ENCODE assay signal across 8 cellular contexts in the genomic region with DNA sequence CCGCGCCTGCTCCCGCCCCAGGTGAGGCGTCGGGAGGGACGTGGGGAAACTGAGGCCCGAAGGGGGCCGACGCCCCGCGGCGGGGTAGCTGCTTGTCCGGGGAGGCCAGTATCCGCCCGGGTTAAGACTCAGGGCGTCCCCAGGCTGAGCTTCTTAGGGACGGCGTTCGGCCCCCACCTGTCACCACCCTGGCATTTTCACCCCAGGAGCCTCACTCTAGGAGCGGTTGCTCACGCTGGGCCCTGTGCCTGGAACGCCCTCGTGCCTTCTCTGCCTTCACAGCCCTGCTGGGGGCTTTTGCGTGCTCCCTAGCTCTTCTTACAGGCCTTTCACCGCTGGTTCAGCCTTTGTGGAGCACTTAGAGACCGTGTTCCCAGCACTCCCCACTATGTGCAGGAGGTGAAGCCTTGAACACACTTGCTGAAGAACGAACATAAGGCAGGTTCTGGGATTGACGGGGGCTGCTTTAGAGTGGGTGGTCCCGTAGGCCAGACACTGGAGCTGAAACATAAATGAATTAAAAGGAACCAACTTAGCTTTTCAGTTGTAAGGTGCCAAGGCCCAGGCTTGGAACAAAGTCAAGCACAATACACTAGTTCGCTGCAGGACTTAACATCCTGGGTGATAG.
DNase-seq lines count a peak whose midpoint lies in the region; ATAC-seq and TF ChIP-seq lines count a peak whose summit lies in the region.

No MANE protein-coding gene starts in this region.

- H3K27me3 ChIP-seq in OCI-LY3 (ENCODE audit: low read depth, low read length), result no peaks in the 10 kb centered on the region
- H3K27me3 ChIP-seq in neutrophil, result no peaks in the 10 kb centered on the region

- H3K4me2 ChIP-seq in OCI-LY3 (ENCODE audit: low read length), result peak overlapping the region; percentile 97

- no peaks in the 10 kb centered on the region for H3K9me3 ChIP-seq in OCI-LY3 (ENCODE audit: insufficient read depth, low read length)
- no peaks in the 10 kb centered on the region for H3K9me3 ChIP-seq in neutrophil

- H3K36me3 ChIP-seq in OCI-LY3 (replicated peaks; ENCODE audit: low read depth, low read length) (no peaks in the 10 kb centered on the region), neutrophil (no peaks in the 10 kb centered on the region)

- H3K4me3 ChIP-seq in OCI-LY3 (ENCODE audit: low read length) (peak overlapping the region; percentile 91), neutrophil (ENCODE audit: low read depth in 1 of 2, low read length in 1 of 2) (peak overlapping the region; percentile 73 to 82)

- TF ChIP-seq POLR2A in GM18505 (IDR thresholded peaks at IDR 0.05; ENCODE audit: borderline replicate concordance, extremely low read depth, insufficient read depth, insufficient read length), result no peak

- peaks cover 15% of the 10 kb centered on the region for H3K79me2 ChIP-seq in OCI-LY3 (ENCODE audit: low read length)

- H3K4me1 ChIP-seq in OCI-LY3 (ENCODE audit: low read length) (peaks cover 30% of the 10 kb centered on the region), neutrophil (ENCODE audit: control insufficient read depth in 1 of 2, insufficient read depth in 1 of 2, low read depth in 1 of 2, low read length in 1 of 2) (peaks cover 41% of the 10 kb centered on the region in 2 experiments)

- H2AFZ ChIP-seq in OCI-LY3 (ENCODE audit: low read depth, low read length), result peak overlapping the region; percentile 61; the same call in 1 of the 2 replicates

- H4K20me1 ChIP-seq in OCI-LY3 (ENCODE audit: insufficient read depth, low read length), result no peaks in the 10 kb centered on the region

- peak; percentile 82 for DNase-seq in activated effector memory CD4-positive, alpha-beta T cell treated with anti-CD3 and anti-CD28 coated beads, Interleukin-2, amount 50 U/mL, for 16 hours
- DNase-seq in foreskin melanocyte, result peak; percentile 15
- no peak for DNase-seq in cortex of kidney (lab: John Stamatoyannopoulos, UW)

- H3K27ac ChIP-seq in OCI-LY3 (ENCODE audit: low read length) (peak overlapping the region; percentile 34), neutrophil (peak overlapping the region; percentile 91)

- no peak for TF ChIP-seq CTCF in OCI-LY3 (IDR thresholded peaks at IDR 0.05; ENCODE audit: low read depth, low read length)
- TF ChIP-seq CTCF in neutrophil (IDR thresholded peaks at IDR 0.05), result no peak

- ATAC-seq in GM18505 (IDR thresholded peaks at IDR 0.05; ENCODE audit: unreplicated experiment) (peak; percentile 22), HG02852 (IDR thresholded peaks at IDR 0.05; ENCODE audit: unreplicated experiment) (peak; percentile 31), HG03378 (IDR thresholded peaks at IDR 0.05; ENCODE audit: unreplicated experiment) (no peak)

- H3K9ac ChIP-seq in OCI-LY3 (ENCODE audit: low read length), result peak overlapping the region; percentile 88
